ENCODE assay signal across 8 cellular contexts in the genomic region with DNA sequence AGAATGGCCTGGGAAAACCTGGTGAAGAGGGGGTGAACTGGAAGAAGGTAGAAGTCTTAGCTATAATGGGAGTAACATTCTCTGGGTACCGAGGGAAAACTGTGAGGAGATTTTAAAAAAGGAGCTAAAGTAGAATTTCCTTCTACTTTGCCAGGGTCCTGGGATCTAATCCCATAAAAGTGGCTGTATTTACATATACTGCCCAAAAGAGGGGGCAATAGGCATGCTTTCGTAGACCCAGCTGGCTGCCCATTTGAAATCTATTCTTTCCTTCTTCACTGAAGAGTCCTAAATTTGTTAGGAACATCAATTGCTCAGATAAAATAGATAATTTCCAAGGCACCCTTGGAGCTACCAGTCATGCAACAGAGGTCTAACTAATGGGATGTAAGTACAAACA.
A peak's percentile ranks its signal among the peaks of the same experiment; 100 is the strongest.
DNase-seq lines count a peak whose midpoint lies in the region; ATAC-seq and TF ChIP-seq lines count a peak whose summit lies in the region.

No MANE protein-coding gene starts in this region.

- DNase-seq in CD1c-positive myeloid dendritic cell (ENCODE audit: extremely low spot score): peak; percentile 17
- DNase-seq in GM13977 (ENCODE audit: low spot score): no peak
- DNase-seq in SW480 (ENCODE audit: low spot score): peak; percentile 14
- DNase-seq in iPS-NIHi11 (ENCODE audit: low spot score): peak; percentile 37
- no peak for DNase-seq in amygdala (lab: John Stamatoyannopoulos, UW)

- peak; percentile 45 for TF ChIP-seq CTCF in GM13977 (IDR thresholded peaks at IDR 0.05; ENCODE audit: extremely low read depth, insufficient read depth, missing control alignments)

- in situ Hi-C loops in GM13977 (cut with MboI; ENCODE audit: low pct_unique_long_range_greater_than_20kb, low sequenced_read_pairs, unreplicated experiment): no loop called here

- ATAC-seq in HG02884 (IDR thresholded peaks at IDR 0.05; ENCODE audit: unreplicated experiment): no peak
- ATAC-seq in GM21381 (IDR thresholded peaks at IDR 0.05; ENCODE audit: unreplicated experiment): no peak
- no peak for ATAC-seq in GM21737 (IDR thresholded peaks at IDR 0.05; ENCODE audit: unreplicated experiment)

Comparison
In these comparisons a context has a peak if more than half of its experiments do, and no peak if none do; other contexts are left out.
1. DNase-seq: peak in CD1c-positive myeloid dendritic cell (single experiment), SW480 (single experiment) and iPS-NIHi11 (single experiment); none in GM13977 (single experiment) and amygdala (0 of 56).